Comparison of ENCODE assay signal across 33 cellular contexts in genomic region chr1:54593571-54594160, GRCh38. TPM values are rescaled to one million over a fixed set of nuclear protein-coding genes. Genes with fewer than 3 reads are reported as not detected.
"Had no signal": no experiment of that assay in that cellular context is flagged by ENCODE, and none has a peak within 500 bp of the region (broad histone marks: within the 10 kb centered on the region; RNA-seq: fewer than 3 reads in every experiment).

No MANE protein-coding gene starts in this region.

- H3K4me1 Mint-ChIP-seq: activated CD4-positive, alpha-beta memory T cell treated with anti-CD3 and anti-CD28 coated beads, Interleukin-2, amount 10 ng/mL, durations not matched to agents 7 days and 5 days; activated CD4-positive, alpha-beta T cell treated with anti-CD3 and anti-CD28 coated beads for 36 hours; activated CD4-positive, alpha-beta T cell treated with anti-CD3 and anti-CD28 coated beads, Interleukin-2, amount 10 ng/mL, durations not matched to agents 24 days and 14 days had no signal

- H3K27ac ChIP-seq: brain microvascular endothelial cell, esophagus muscularis mucosa, foreskin keratinocyte, gastrocnemius medialis had no signal

- H3K9me3 ChIP-seq: esophagus muscularis mucosa, gastrocnemius medialis had no signal

- H3K27me3 ChIP-seq: brain microvascular endothelial cell, esophagus muscularis mucosa, foreskin keratinocyte, gastrocnemius medialis had no signal

- ATAC-seq: activated CD4-positive, alpha-beta T cell treated with anti-CD3 and anti-CD28 coated beads for 36 hours; activated T-helper 17 cell treated with anti-CD3 and anti-CD28 coated beads, Interleukin-2, amount 50 U/mL, for 72 hours; effector memory CD8-positive, alpha-beta T cell; foreskin keratinocyte; gastrocnemius medialis had no signal

- H3K4me3 ChIP-seq: esophagus muscularis mucosa, gastrocnemius medialis had no signal

- H3K4me3 Mint-ChIP-seq: activated CD4-positive, alpha-beta memory T cell treated with anti-CD3 and anti-CD28 coated beads, Interleukin-2, amount 10 ng/mL, durations not matched to agents 7 days and 5 days; activated CD4-positive, alpha-beta T cell treated with anti-CD3 and anti-CD28 coated beads for 36 hours; activated CD4-positive, alpha-beta T cell treated with anti-CD3 and anti-CD28 coated beads, Interleukin-2, amount 10 ng/mL, durations not matched to agents 24 days and 14 days; activated naive CD8-positive, alpha-beta T cell; activated T-cell treated with anti-CD3 and anti-CD28 coated beads, Interleukin-2, amount 50 U/mL, for 24 hours; activated T-helper 17 cell treated with anti-CD3 and anti-CD28 coated beads, Interleukin-2, amount 50 U/mL, for 72 hours; central memory CD8-positive, alpha-beta T cell; effector memory CD8-positive, alpha-beta T cell had no signal

- H3K9me3 Mint-ChIP-seq: activated CD4-positive, alpha-beta memory T cell treated with anti-CD3 and anti-CD28 coated beads, Interleukin-2, amount 10 ng/mL, durations not matched to agents 7 days and 5 days; activated CD4-positive, alpha-beta T cell treated with anti-CD3 and anti-CD28 coated beads, Interleukin-2, amount 10 ng/mL, durations not matched to agents 24 days and 14 days; activated T-cell treated with anti-CD3 and anti-CD28 coated beads, Interleukin-2, amount 50 U/mL, for 24 hours; activated T-helper 17 cell treated with anti-CD3 and anti-CD28 coated beads, Interleukin-2, amount 50 U/mL, for 72 hours; central memory CD8-positive, alpha-beta T cell; effector memory CD8-positive, alpha-beta T cell had no signal

- H3K36me3 ChIP-seq: brain microvascular endothelial cell, gastrocnemius medialis had no signal

- H3K27me3 Mint-ChIP-seq: activated CD4-positive, alpha-beta memory T cell treated with anti-CD3 and anti-CD28 coated beads, Interleukin-2, amount 10 ng/mL, durations not matched to agents 7 days and 5 days; activated CD4-positive, alpha-beta T cell treated with anti-CD3 and anti-CD28 coated beads for 36 hours; activated CD4-positive, alpha-beta T cell treated with anti-CD3 and anti-CD28 coated beads, Interleukin-2, amount 10 ng/mL, durations not matched to agents 24 days and 14 days; activated naive CD8-positive, alpha-beta T cell; activated T-cell treated with anti-CD3 and anti-CD28 coated beads, Interleukin-2, amount 50 U/mL, for 24 hours; activated T-helper 17 cell treated with anti-CD3 and anti-CD28 coated beads, Interleukin-2, amount 50 U/mL, for 72 hours; central memory CD8-positive, alpha-beta T cell; effector memory CD8-positive, alpha-beta T cell had no signal

- DNase-seq: activated CD4-positive, alpha-beta memory T cell treated with anti-CD3 and anti-CD28 coated beads, Interleukin-2, amount 10 ng/mL, durations not matched to agents 7 days and 5 days; activated CD4-positive, alpha-beta T cell treated with anti-CD3 and anti-CD28 coated beads for 36 hours; activated CD4-positive, alpha-beta T cell treated with anti-CD3 and anti-CD28 coated beads, Interleukin-2, amount 10 ng/mL, durations not matched to agents 24 days and 14 days; activated CD4-positive, alpha-beta T cell treated with anti-CD3 and anti-CD28 coated beads, Interleukin-2, amount 50 U/mL, for 4 hours; activated CD4-positive, CD25-positive, alpha-beta regulatory T cell; activated CD4-positive, CD25-positive, alpha-beta regulatory T cell treated with anti-CD3 and anti-CD28 coated beads, Interleukin-2, amount 50 U/mL, for 72 hours; activated CD8-positive, alpha-beta memory T cell treated with anti-CD3 and anti-CD28 coated beads, Interleukin-2, amount 50 U/mL, for 48 hours; activated effector memory CD4-positive, alpha-beta T cell treated with Interleukin-2 at 50 U/mL for 16 hours; activated gamma-delta T cell treated with Interleukin-2 at 50 U/mL for 16 hours; activated naive CD4-positive, alpha-beta T cell treated with anti-CD3 and anti-CD28 coated beads, Interleukin-2, amount 50 U/mL, for 16 hours; activated naive CD4-positive, alpha-beta T cell treated with Interleukin-2 at 50 U/mL for 16 hours; activated T-cell treated with anti-CD3 and anti-CD28 coated beads for 4 hours; activated T-cell treated with anti-CD3 and anti-CD28 coated beads, Interleukin-2, amount 50 U/mL, for 24 hours; amniotic stem cell; anterior cingulate cortex; brain microvascular endothelial cell; cortex of kidney; dermis blood vessel endothelial cell; effector CD4-positive, alpha-beta T cell; effector memory CD8-positive, alpha-beta T cell; erythroblast; foreskin keratinocyte; gastrocnemius medialis; T-helper 2 cell had no signal

- FAIRE-seq: astrocyte, bronchial epithelial cell, colon had no signal

- H3K36me3 Mint-ChIP-seq: activated naive CD8-positive, alpha-beta T cell had no signal

- H3K4me1 ChIP-seq: foreskin keratinocyte, gastrocnemius medialis had no signal

- H3K27ac Mint-ChIP-seq: activated CD4-positive, alpha-beta memory T cell treated with anti-CD3 and anti-CD28 coated beads, Interleukin-2, amount 10 ng/mL, durations not matched to agents 7 days and 5 days; activated CD4-positive, alpha-beta T cell treated with anti-CD3 and anti-CD28 coated beads for 36 hours; activated CD4-positive, alpha-beta T cell treated with anti-CD3 and anti-CD28 coated beads, Interleukin-2, amount 10 ng/mL, durations not matched to agents 24 days and 14 days; activated naive CD8-positive, alpha-beta T cell; activated T-cell treated with anti-CD3 and anti-CD28 coated beads, Interleukin-2, amount 50 U/mL, for 24 hours; activated T-helper 17 cell treated with anti-CD3 and anti-CD28 coated beads, Interleukin-2, amount 50 U/mL, for 72 hours; effector memory CD8-positive, alpha-beta T cell had no signal

RNA-seq across cellular contexts. Expression of gene FAM151A, which starts 29.7 kb away (rescaled TPM):
- total RNA-seq: activated CD4-positive, alpha-beta memory T cell treated with anti-CD3 and anti-CD28 coated beads, Interleukin-2, amount 10 ng/mL, durations not matched to agents 7 days and 5 days; activated CD4-positive, alpha-beta T cell treated with anti-CD3 and anti-CD28 coated beads for 36 hours; activated CD4-positive, alpha-beta T cell treated with anti-CD3 and anti-CD28 coated beads, Interleukin-2, amount 10 ng/mL, durations not matched to agents 24 days and 14 days; activated T-helper 17 cell treated with anti-CD3 and anti-CD28 coated beads, Interleukin-2, amount 50 U/mL, for 72 hours; astrocyte; bronchial epithelial cell; chondrocyte; dermis blood vessel endothelial cell; esophagus muscularis mucosa; foreskin keratinocyte; gastrocnemius medialis; T-helper 1 cell treated with Interleukin-12 subunit alpha and Interleukin-12 subunit beta and Interleukin-4 antibody, amounts not matched to agents 30 ng/mL and 1 ng/mL, for 36 hours had no signal

RNA-seq across cellular contexts. Expression of gene MROH7, which starts 47.9 kb away (rescaled TPM):
- total RNA-seq: astrocyte, foreskin keratinocyte had no signal
- polyA plus RNA-seq: foreskin keratinocyte had no signal
